23 cellular contexts compared by ENCODE assay signal in genomic region chr1:181178241-181178640, GRCh38.
"Had no signal": no experiment of that assay in that cellular context is flagged by ENCODE, and none has a peak within 500 bp of the region (broad histone marks: within the 10 kb centered on the region; RNA-seq: fewer than 3 reads in every experiment).

No MANE protein-coding gene starts in this region.

- H3K4me3 ChIP-seq: lung, sigmoid colon, thoracic aorta had no signal

- H3K27me3 ChIP-seq: sigmoid colon had no signal

- H3K9me3 ChIP-seq: sigmoid colon, thoracic aorta had no signal

- H3K4me1 Mint-ChIP-seq: activated B cell treated with CpG ODN at 0.5 μM for 24 hours had no signal

- H3K27ac Mint-ChIP-seq: activated B cell treated with CpG ODN at 0.5 μM for 24 hours; activated CD4-positive, alpha-beta T cell treated with anti-CD3 and anti-CD28 coated beads for 36 hours; activated naive CD8-positive, alpha-beta T cell treated with anti-CD3 and anti-CD28 coated beads for 36 hours; activated T-helper 2 cell treated with anti-CD3 and anti-CD28 coated beads, Interferon-gamma antibody, Interleukin-2, Interleukin-4, amounts not matched to agents 10 μg/mL and 5 μg/mL and 100 μg/mL, durations not matched to agents 14 hours and 24 hours and 36 hours; immature natural killer cell; progenitor cell of endocrine pancreas; type B pancreatic cell had no signal

- ATAC-seq: activated CD4-positive, alpha-beta T cell treated with anti-CD3 and anti-CD28 coated beads for 36 hours; activated T-cell treated with anti-CD3 and anti-CD28 coated beads, Interleukin-2, amount 50 U/mL, for 4 hours; left lobe of liver; naive thymus-derived CD4-positive, alpha-beta T cell had no signal

- H3K36me3 ChIP-seq: sigmoid colon, thoracic aorta had no signal

- DNase-seq: activated B cell treated with CpG ODN at 0.5 μM for 24 hours; activated CD4-positive, alpha-beta T cell treated with anti-CD3 and anti-CD28 coated beads for 36 hours; activated CD4-positive, alpha-beta T cell treated with anti-CD3 and anti-CD28 coated beads, Interleukin-2, amount 50 U/mL, for 48 hours; activated naive CD4-positive, alpha-beta T cell; activated naive CD8-positive, alpha-beta T cell treated with anti-CD3 and anti-CD28 coated beads for 36 hours; activated T-cell treated with anti-CD3 and anti-CD28 coated beads, Interleukin-2, amount 50 U/mL, for 4 hours; cerebellar nuclear complex; effector CD4-positive, alpha-beta T cell; erythroblast; immature natural killer cell; naive thymus-derived CD4-positive, alpha-beta T cell; retina; sigmoid colon; stimulated activated CD4-positive, alpha-beta T cell treated with anti-CD3 and anti-CD28 coated beads, Interleukin-2, amount 100 ng/mL, for 48 hours; stimulated activated CD8-positive, alpha-beta memory T cell treated with anti-CD3 and anti-CD28 coated beads, Interleukin-4, amount 100 ng/mL, for 48 hours; stimulated activated naive CD4-positive, alpha-beta T cell; T1000 had no signal

- H3K4me3 Mint-ChIP-seq: activated B cell treated with CpG ODN at 0.5 μM for 24 hours; activated CD4-positive, alpha-beta T cell treated with anti-CD3 and anti-CD28 coated beads for 36 hours; activated naive CD8-positive, alpha-beta T cell treated with anti-CD3 and anti-CD28 coated beads for 36 hours; activated T-cell treated with anti-CD3 and anti-CD28 coated beads, Interleukin-2, amount 50 U/mL, for 4 hours; immature natural killer cell; naive thymus-derived CD4-positive, alpha-beta T cell; type B pancreatic cell had no signal

- H3K27ac ChIP-seq: sigmoid colon, thoracic aorta had no signal

- H3K36me3 Mint-ChIP-seq: activated naive CD8-positive, alpha-beta T cell treated with anti-CD3 and anti-CD28 coated beads for 36 hours; immature natural killer cell; type B pancreatic cell had no signal

- H3K9me3 Mint-ChIP-seq: activated B cell treated with CpG ODN at 0.5 μM for 24 hours; activated naive CD8-positive, alpha-beta T cell treated with anti-CD3 and anti-CD28 coated beads for 36 hours; immature natural killer cell; type B pancreatic cell had no signal

- H3K27me3 Mint-ChIP-seq: activated naive CD8-positive, alpha-beta T cell treated with anti-CD3 and anti-CD28 coated beads for 36 hours had no signal
